Comparison of ENCODE assay signal across 8 cellular contexts in the genomic region with DNA sequence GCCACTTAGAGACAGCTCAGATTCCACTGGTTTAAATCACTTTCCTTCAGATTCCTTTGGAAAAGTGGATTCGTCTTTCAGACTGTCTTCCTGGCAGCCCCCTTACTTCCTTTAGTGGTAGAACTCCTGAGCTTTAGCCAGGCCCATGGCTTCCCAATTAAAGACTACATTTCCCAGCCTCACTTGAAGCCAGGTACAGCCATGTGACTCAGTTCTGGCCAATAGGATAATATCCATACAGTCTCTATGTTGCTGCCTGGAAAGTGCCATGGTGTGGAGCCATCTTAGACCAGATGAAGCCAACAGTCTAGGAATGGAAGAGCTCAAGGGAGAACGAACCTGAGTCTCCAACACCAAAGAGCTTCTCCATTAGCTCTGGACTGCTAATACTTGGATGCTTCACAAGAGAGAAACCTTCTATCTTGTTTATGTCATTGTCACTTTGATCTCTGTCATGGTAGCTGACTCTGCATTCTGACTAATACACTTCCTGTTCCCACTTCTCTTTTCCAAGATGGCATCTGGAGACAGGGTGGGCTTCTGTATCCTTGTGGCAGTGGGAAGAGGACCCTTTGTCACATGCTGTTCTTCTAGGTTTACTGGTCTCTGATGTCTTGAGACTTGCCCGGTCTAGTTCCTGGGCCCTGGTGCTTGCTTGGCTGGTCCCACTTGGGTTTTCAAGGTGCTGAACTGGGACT. TPM values are rescaled to one million over a fixed set of nuclear protein-coding genes. Genes with fewer than 3 reads are reported as not detected.
DNase-seq lines count a peak whose midpoint lies in the region; ATAC-seq and TF ChIP-seq lines count a peak whose summit lies in the region.
"Not testable (repeated sequence)": the region's sequence is repeated elsewhere in the genome, so short reads cannot be mapped to it uniquely, and the experiment has no call there.

No MANE protein-coding gene starts in this region.

- dilution Hi-C loops in mammary epithelial cell (cut with HindIII; ENCODE audit: low sequenced_read_pairs) = loop anchor here (5.0 kb wide), 1 partner anchor 77 kb away; no protein-coding TSS in a partner anchor

- in situ Hi-C loops in mammary epithelial cell (cut with MboI; ENCODE audit: low sequenced_read_pairs in 2 of 2) = loop anchor here in 1 of 2 donors (25.0 kb wide), 1 partner anchor 667 kb away; a partner anchor contains a TSS

- not testable (repeated sequence) for H3K9me2 ChIP-seq in Loucy (replicated peaks; ENCODE audit: low read depth, low read length); SK-N-SH

- ATAC-seq in GM21390 (IDR thresholded peaks at IDR 0.05; ENCODE audit: unreplicated experiment) (peak; percentile 28), right lobe of liver (peak; percentile 12 to 44 (median 26)), upper lobe of right lung (peak; percentile 28)

- H3K27me3 ChIP-seq in Loucy (ENCODE audit: insufficient read depth, low read length, poor library complexity, severe bottlenecking); SK-N-SH (ENCODE audit: insufficient read depth); mammary epithelial cell (ENCODE audit: insufficient read depth, low read length); right lobe of liver; upper lobe of right lung: not testable (repeated sequence)

- H3K79me2 ChIP-seq in Loucy (ENCODE audit: insufficient read depth, low read length); SK-N-SH (ENCODE audit: insufficient read depth); mammary epithelial cell (ENCODE audit: insufficient read depth, low read length): not testable (repeated sequence)

- not testable (repeated sequence) for TF ChIP-seq CTCF in Loucy (conservative IDR thresholded peaks at IDR 0.05; ENCODE audit: low read length); SK-N-SH (IDR thresholded peaks at IDR 0.05); mammary epithelial cell (conservative IDR thresholded peaks at IDR 0.05 in 1 of 2, IDR thresholded peaks at IDR 0.05 in 1 of 2; ENCODE audit: extremely low read depth in 1 of 2, insufficient read depth in 1 of 2, low read depth in 1 of 2, low read length in 2 of 2); right lobe of liver (IDR thresholded peaks at IDR 0.05); upper lobe of right lung (IDR thresholded peaks at IDR 0.05)

- not testable (repeated sequence) for H3K4me3 ChIP-seq in Loucy (ENCODE audit: low read length, poor library complexity, severe bottlenecking); SK-N-SH (ENCODE audit: low read depth in 2 of 2, low read length in 1 of 2); mammary epithelial cell (replicated peaks in 1 of 3; ENCODE audit: insufficient read depth in 1 of 3, low read depth in 2 of 3, low read length in 3 of 3); right lobe of liver; upper lobe of right lung

- not testable (repeated sequence) for TF ChIP-seq POLR2A in right lobe of liver (IDR thresholded peaks at IDR 0.05)

- H3K4me1 ChIP-seq in Loucy (ENCODE audit: insufficient read depth, low read length, poor library complexity, severe bottlenecking) = peaks cover 26% of the 10 kb centered on the region
- not testable (repeated sequence) for H3K4me1 ChIP-seq in SK-N-SH (ENCODE audit: control insufficient read depth in 1 of 2, insufficient read depth in 2 of 2, low read depth in 1 of 2, low read length in 1 of 2); mammary epithelial cell (ENCODE audit: insufficient read depth, low read length); right lobe of liver; upper lobe of right lung

- BruUV-seq in mammary epithelial cell (replicated peaks; lab: Mats Ljungman, UMichigan) = not testable (repeated sequence)

- not testable (repeated sequence) for H3K36me3 ChIP-seq in Loucy (ENCODE audit: insufficient read depth, low read length); SK-N-SH (replicated peaks in 1 of 2; ENCODE audit: control insufficient read depth in 1 of 2, insufficient read depth in 2 of 2, low read length in 1 of 2); mammary epithelial cell (ENCODE audit: insufficient read depth, low read length); right lobe of liver; upper lobe of right lung

- 88% methylated on average over 2 of the region's 3 CpGs for WGBS in SK-N-SH (ENCODE audit: low lambda C conversion rate)
- WGBS in mammary epithelial cell (ENCODE audit: low coverage, missing lambda C conversion rate) = 94% methylated on average over 2 of the region's 3 CpGs
- WGBS in right lobe of liver (ENCODE audit: insufficient coverage, low coverage, low lambda C conversion rate, missing lambda C conversion rate) = no CpG with 5 or more reads among the region's 3 CpGs

- not testable (repeated sequence) for H3K27ac ChIP-seq in SK-N-SH (ENCODE audit: low read depth in 2 of 2, low read length in 1 of 2); mammary epithelial cell (ENCODE audit: insufficient read depth, low read depth, low read length); right lobe of liver; upper lobe of right lung

- H2AFZ ChIP-seq in Loucy (ENCODE audit: low read length) (peak overlapping the region; percentile 34; the same call in 1 of the 2 replicates), SK-N-SH (ENCODE audit: low read depth) (peak overlapping the region; percentile 47; the same call in 1 of the 2 replicates), mammary epithelial cell (ENCODE audit: low read depth, low read length) (peak overlapping the region; percentile 67)

- not testable (repeated sequence) for H3K4me2 ChIP-seq in Loucy (ENCODE audit: low read depth, low read length, poor library complexity, severe bottlenecking); SK-N-SH; mammary epithelial cell (ENCODE audit: insufficient read depth, low read depth, low read length)

- intact Hi-C loops in mammary epithelial cell (cut with micrococcal nuclease); right lobe of liver (cut with DNase I); upper lobe of right lung (cut with DNase I): not testable (repeated sequence)

- H3F3A ChIP-seq in Loucy (ENCODE audit: low read depth) = not testable (repeated sequence)
- H3F3A ChIP-seq in SK-N-SH (replicated peaks; ENCODE audit: insufficient read depth) = peaks cover 10% of the 10 kb centered on the region

- DNase-seq in DMS 273 treated with DMSO at 0.1 percent for 48 hours (lab: John Stamatoyannopoulos, UW) (peak; percentile 5), NCI-H748 (lab: John Stamatoyannopoulos, UW; ENCODE audit: unreplicated experiment) (peak; percentile 32)
- DNase-seq in SK-N-SH, mammary epithelial cell, right lobe of liver, upper lobe of right lung: not testable (repeated sequence)

- H4K20me1 ChIP-seq in Loucy (ENCODE audit: insufficient read depth, low read length, poor library complexity, severe bottlenecking); SK-N-SH (ENCODE audit: insufficient read depth); mammary epithelial cell (ENCODE audit: insufficient read depth, low read length): not testable (repeated sequence)

- H3K9me3 ChIP-seq in Loucy (ENCODE audit: insufficient read depth, low read depth, low read length); SK-N-SH; mammary epithelial cell (replicated peaks; ENCODE audit: insufficient read depth, low read length); right lobe of liver; upper lobe of right lung: not testable (repeated sequence)

- POLR2A ChIA-PET in SK-N-SH (lab: Yijun Ruan, JAX) = not testable (repeated sequence)

- not testable (repeated sequence) for H3K9ac ChIP-seq in Loucy (ENCODE audit: low read depth, low read length, poor library complexity, severe bottlenecking); SK-N-SH; mammary epithelial cell (ENCODE audit: insufficient read depth, low read length)

- TF ChIP-seq RAD21 in SK-N-SH (IDR thresholded peaks at IDR 0.05; ENCODE audit: low read length) = not testable (repeated sequence)

- CTCF ChIA-PET in SK-N-SH (lab: Yijun Ruan, JAX) = interaction anchor here (0.9 to 5.9 kb wide), 2 partner anchors 70 to 92 kb away, joined by 3 to 40 read pairs; no protein-coding TSS in a partner anchor
- CTCF ChIA-PET in mammary epithelial cell (lab: Charles Lee; ENCODE audit: low non-redundant PET) = not testable (repeated sequence)

- not testable (repeated sequence) for TF ChIP-seq EP300 in SK-N-SH (IDR thresholded peaks at IDR 0.05; ENCODE audit: borderline replicate concordance in 1 of 2, low read depth in 1 of 2, low read length in 1 of 2)

TF ChIP-seq in SK-N-SH, 30 proteins besides CTCF, POLR2A, EP300 and RAD21 (continues in another document):
- 0 out of 2 replicates have a peak, but pooled peaks have one; percentile 21 for TF ChIP-seq YY1 (IDR thresholded peaks at IDR 0.05; ENCODE audit: low read depth)

RNA-seq across cellular contexts. Expression of a gene that starts 15.1 kb away (rescaled TPM):
- polyA plus RNA-seq in SK-N-SH (2012; rRNA removed) (25.6 and 29.1 TPM in 2 replicates), mammary epithelial cell (18.9 TPM)
- polyA plus RNA-seq in SK-N-SH (2012; cell fraction: cytosol; rRNA removed) = 38.9 and 48.7 TPM in 2 replicates
- 10.3 and 18.0 TPM in 2 replicates for polyA plus RNA-seq in SK-N-SH (2012; cell fraction: nucleus; rRNA removed)
- total RNA-seq in mammary epithelial cell (10 to 100 TPM; 38.1 to 48.5 TPM), right lobe of liver (10 to 100 TPM; 20.0 to 35.6 (median 28.8) TPM), upper lobe of right lung (31.4 TPM)
- 16.0 TPM for polyA minus RNA-seq in mammary epithelial cell

RNA-seq across cellular contexts. Expression of a gene that starts 30.6 kb away (rescaled TPM):
- polyA plus RNA-seq in SK-N-SH (2012; rRNA removed) (76.3 and 86.4 TPM in 2 replicates), mammary epithelial cell (47.9 TPM)
- polyA plus RNA-seq in SK-N-SH (2012; cell fraction: cytosol; rRNA removed) = 52.6 and 71.0 TPM in 2 replicates
- polyA plus RNA-seq in SK-N-SH (2012; cell fraction: nucleus; rRNA removed) = 57.5 and 80.2 TPM in 2 replicates
- total RNA-seq in mammary epithelial cell (10 to 100 TPM; 28.8 to 30.2 TPM), right lobe of liver (100 to 1,000 TPM in 1 of 6 experiments, 10 to 100 TPM in 5; 39.6 to 111 (median 49.3) TPM), upper lobe of right lung (140 TPM)
- polyA minus RNA-seq in mammary epithelial cell = 69.8 TPM
